In the genomic region with DNA sequence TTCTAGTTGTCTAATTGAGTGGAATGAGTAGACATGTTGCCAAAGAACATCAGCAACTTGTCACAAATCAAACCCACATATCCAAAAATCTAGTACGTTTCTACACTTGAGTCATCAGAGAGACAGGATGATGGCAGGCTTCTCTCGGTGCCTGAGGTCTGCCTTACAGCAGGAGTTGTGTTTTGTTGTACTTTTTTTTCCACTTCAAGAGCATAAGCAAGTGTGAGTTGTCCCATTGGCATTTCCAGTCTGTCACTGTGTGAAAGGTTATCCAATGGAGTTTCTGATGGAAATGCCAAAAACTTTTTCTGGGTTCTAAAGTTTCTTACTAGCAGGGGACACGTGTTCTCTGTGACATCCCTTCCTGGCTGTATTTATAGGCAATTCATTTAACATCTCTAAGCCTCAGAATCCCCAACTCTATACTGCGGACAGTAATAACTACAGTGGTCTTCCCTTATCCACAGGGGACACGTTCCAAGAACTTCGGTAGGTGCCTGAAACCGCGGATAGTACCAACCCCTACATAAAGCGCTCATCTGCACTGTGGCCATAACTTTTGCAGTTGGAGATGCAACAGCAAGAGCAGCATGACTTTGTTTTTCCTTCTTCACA, we compare ENCODE assay signal across 9 cellular contexts.
DNase-seq lines count a peak whose midpoint lies in the region; ATAC-seq, FAIRE-seq and TF ChIP-seq lines count a peak whose summit lies in the region.
"Had no signal": no experiment of that assay in that cellular context is flagged by ENCODE, and none has a peak within 500 bp of the region (broad histone marks: within the 10 kb centered on the region; RNA-seq: fewer than 3 reads in every experiment).

No MANE protein-coding gene starts in this region.

- H3K36me3 Mint-ChIP-seq in CD4-positive, alpha-beta memory T cell: no peaks in the 10 kb centered on the region
- no peaks in the 10 kb centered on the region for H3K36me3 Mint-ChIP-seq in astrocyte (ENCODE audit: low read depth, unreplicated experiment)
- no peaks in the 10 kb centered on the region for H3K36me3 Mint-ChIP-seq in naive thymus-derived CD8-positive, alpha-beta T cell

- no peak overlapping the region for H3K4me3 ChIP-seq in CD4-positive, alpha-beta memory T cell (ENCODE audit: low read length in 2 of 2)
- H3K4me3 ChIP-seq in MG63: peak overlapping the region; percentile 9; the same call in 1 of the 2 replicates
- H3K4me3 ChIP-seq in astrocyte (ENCODE audit: insufficient read depth, low read depth, low read length): no peak overlapping the region
- H3K4me3 ChIP-seq: transverse colon had no signal

- no peaks in the 10 kb centered on the region for H3K36me3 ChIP-seq in CD4-positive, alpha-beta memory T cell (ENCODE audit: insufficient read depth, low read length)
- H3K36me3 ChIP-seq in MG63 (no peaks in the 10 kb centered on the region), astrocyte (ENCODE audit: insufficient read depth, low read length) (no peaks in the 10 kb centered on the region)
- H3K36me3 ChIP-seq: transverse colon had no signal

- H4K20me1 ChIP-seq in astrocyte (ENCODE audit: insufficient read depth, low read length): no peaks in the 10 kb centered on the region

- H3K27me3 ChIP-seq in CD4-positive, alpha-beta memory T cell (ENCODE audit: insufficient read depth, low read length): peaks cover 5% of the 10 kb centered on the region
- H3K27me3 ChIP-seq in MG63 (no peaks in the 10 kb centered on the region), astrocyte (ENCODE audit: insufficient read depth, low read length) (no peaks in the 10 kb centered on the region)
- H3K27me3 ChIP-seq: transverse colon had no signal

- H3K4me2 ChIP-seq in astrocyte (ENCODE audit: low read length): peak overlapping the region; percentile 59

- peak overlapping the region in 7 of 8 donors; percentile 54 to 74 (median 72) for H3K4me3 Mint-ChIP-seq in CD4-positive, alpha-beta memory T cell
- no peak overlapping the region for H3K4me3 Mint-ChIP-seq in astrocyte (ENCODE audit: unreplicated experiment)
- H3K4me3 Mint-ChIP-seq in naive thymus-derived CD8-positive, alpha-beta T cell: peak overlapping the region; percentile 19 to 77 (median 52)

- peak in 1 of 2 donors; percentile 33 for ATAC-seq in naive thymus-derived CD8-positive, alpha-beta T cell
- ATAC-seq in HG02970 (IDR thresholded peaks at IDR 0.05; ENCODE audit: low FRiP score, unreplicated experiment) (no peak), HG02642 (IDR thresholded peaks at IDR 0.05; ENCODE audit: poor library complexity, unreplicated experiment) (no peak), HG03175 (IDR thresholded peaks at IDR 0.05; ENCODE audit: unreplicated experiment) (no peak), HG03469 (IDR thresholded peaks at IDR 0.05; ENCODE audit: unreplicated experiment) (no peak)

- H3K27me3 Mint-ChIP-seq in CD4-positive, alpha-beta memory T cell: peaks cover 30 to 43% of the 10 kb centered on the region in 2 donors
- H3K27me3 Mint-ChIP-seq in astrocyte (ENCODE audit: low read depth, unreplicated experiment): peaks cover 2% of the 10 kb centered on the region
- H3K27me3 Mint-ChIP-seq in naive thymus-derived CD8-positive, alpha-beta T cell: peaks cover 13 to 25% (median 20%) of the 10 kb centered on the region in 5 donors

- FAIRE-seq in astrocyte (lab: Jason Lieb, UNC): peak; percentile 96

- H3K79me2 ChIP-seq in astrocyte (ENCODE audit: insufficient read depth, low read length): no peaks in the 10 kb centered on the region

- H3K4me1 Mint-ChIP-seq in CD4-positive, alpha-beta memory T cell: peaks cover 12 to 19% (median 15%) of the 10 kb centered on the region in 4 donors
- H3K4me1 Mint-ChIP-seq in astrocyte (ENCODE audit: low read depth, unreplicated experiment): peaks cover 23% of the 10 kb centered on the region
- H3K4me1 Mint-ChIP-seq in naive thymus-derived CD8-positive, alpha-beta T cell: peaks cover 10 to 22% (median 17%) of the 10 kb centered on the region in 4 donors

- H3K9me3 Mint-ChIP-seq in CD4-positive, alpha-beta memory T cell: no peaks in the 10 kb centered on the region
- H3K9me3 Mint-ChIP-seq in astrocyte (ENCODE audit: unreplicated experiment): no peaks in the 10 kb centered on the region
- H3K9me3 Mint-ChIP-seq in naive thymus-derived CD8-positive, alpha-beta T cell: no peaks in the 10 kb centered on the region

- no peak overlapping the region for H3K9ac ChIP-seq in astrocyte (ENCODE audit: low read length)

- peaks cover 22% of the 10 kb centered on the region for H3K4me1 ChIP-seq in CD4-positive, alpha-beta memory T cell (ENCODE audit: insufficient read depth, low read length)
- H3K4me1 ChIP-seq in astrocyte (ENCODE audit: insufficient read depth, low read length): peaks cover 13% of the 10 kb centered on the region
- H3K4me1 ChIP-seq: transverse colon had no signal

- CTCF ChIA-PET in CD4-positive, alpha-beta memory T cell (lab: Charles Lee; ENCODE audit: partially characterized antibody): no interaction called here

- no peak for TF ChIP-seq CTCF in astrocyte (IDR thresholded peaks at IDR 0.05; ENCODE audit: insufficient read depth, low read depth, low read length)

- H3K27ac ChIP-seq in CD4-positive, alpha-beta memory T cell (ENCODE audit: low read depth, low read length): no peak overlapping the region
- no peak overlapping the region for H3K27ac ChIP-seq in astrocyte (ENCODE audit: low read depth, low read length)
- H3K27ac ChIP-seq: transverse colon had no signal

- intact Hi-C loops in CD4-positive, alpha-beta memory T cell (cut with micrococcal nuclease): no loop called here

- no peak overlapping the region for H2AFZ ChIP-seq in astrocyte (ENCODE audit: low read depth, low read length)

- POLR2A ChIA-PET in CD4-positive, alpha-beta memory T cell (lab: Charles Lee; ENCODE audit: partially characterized antibody): no interaction called here
- POLR2A ChIA-PET in naive thymus-derived CD8-positive, alpha-beta T cell (lab: Charles Lee): no interaction called here

- peak overlapping the region in 4 of 7 donors; percentile 3 to 42 (median 20) for H3K27ac Mint-ChIP-seq in CD4-positive, alpha-beta memory T cell
- H3K27ac Mint-ChIP-seq in astrocyte (ENCODE audit: unreplicated experiment): peak overlapping the region; percentile 28
- H3K27ac Mint-ChIP-seq in naive thymus-derived CD8-positive, alpha-beta T cell: peak overlapping the region in 3 of 10 donors; percentile 2 to 46 (median 6)

- DNase-seq in CD4-positive, alpha-beta memory T cell: no peak
- DNase-seq in MG63 (peak; percentile 79), astrocyte (ENCODE audit: low read depth) (peak; percentile 89)
- peak in 1 of 10 donors; percentile 23 for DNase-seq in naive thymus-derived CD8-positive, alpha-beta T cell

- no peaks in the 10 kb centered on the region for H3K9me3 ChIP-seq in CD4-positive, alpha-beta memory T cell (ENCODE audit: control insufficient read depth in 1 of 2, low read length in 2 of 2)
- peaks cover 3% of the 10 kb centered on the region; the same call in 1 of the 2 replicates for H3K9me3 ChIP-seq in MG63
- H3K9me3 ChIP-seq in astrocyte (ENCODE audit: insufficient read depth, low read depth, low read length): no peaks in the 10 kb centered on the region
- H3K9me3 ChIP-seq: transverse colon had no signal

Comparison
In these comparisons a context has a peak if more than half of its experiments do, and no peak if none do; other contexts are left out.
1. DNase-seq: peak in MG63 (single experiment) and astrocyte (single experiment); none in CD4-positive, alpha-beta memory T cell (0 of 5).